ENCODE assay signal across 15 cellular contexts in the genomic region with DNA sequence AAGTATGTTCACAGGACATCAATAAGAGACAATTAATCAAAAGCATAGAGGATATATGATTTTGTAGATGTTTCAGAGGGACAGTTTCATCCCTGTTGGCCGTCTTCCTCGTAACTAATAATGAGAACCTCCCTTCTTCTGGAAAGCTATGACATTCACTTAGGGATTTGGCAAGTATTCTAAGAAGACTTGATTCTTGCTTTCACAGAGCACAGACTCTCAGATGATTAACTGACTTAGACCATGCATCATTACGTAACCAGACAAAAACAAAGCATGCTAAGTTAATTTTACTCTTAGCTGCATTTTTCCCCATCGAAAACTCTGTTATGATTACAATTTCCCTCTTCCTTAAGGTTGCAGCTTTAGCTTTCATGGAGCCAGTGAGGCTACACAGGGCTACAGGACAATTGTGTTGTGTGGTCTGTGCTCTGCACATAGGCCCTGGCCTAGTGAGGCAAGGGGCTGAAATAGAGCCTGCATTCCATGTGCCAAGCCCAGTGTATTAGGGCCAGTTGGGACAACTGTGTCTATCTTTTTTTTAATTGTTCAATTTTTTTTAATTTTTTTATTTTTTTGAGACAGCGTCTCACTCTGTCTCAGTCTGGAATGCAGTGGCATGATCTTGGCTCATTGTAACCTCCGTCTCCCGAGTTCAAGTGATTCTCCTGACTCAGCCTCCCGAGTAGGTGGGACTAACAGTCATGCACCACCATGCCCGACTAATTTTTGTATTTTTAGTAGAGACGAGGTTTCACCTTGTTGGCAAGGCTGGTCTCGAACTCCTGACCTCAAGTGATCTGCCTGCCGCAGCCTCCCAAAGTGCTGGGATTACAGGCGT.
DNase-seq lines count a peak whose midpoint lies in the region; ATAC-seq and TF ChIP-seq lines count a peak whose summit lies in the region.
"Had no signal": no experiment of that assay in that cellular context is flagged by ENCODE, and none has a peak within 500 bp of the region (broad histone marks: within the 10 kb centered on the region; RNA-seq: fewer than 3 reads in every experiment).

No MANE protein-coding gene starts in this region.

- peak overlapping the region; percentile 91 for H3K27ac Mint-ChIP-seq in mesothelial cell of epicardium
- no peak overlapping the region for H3K27ac Mint-ChIP-seq in activated naive CD4-positive, alpha-beta T cell treated with anti-CD3 and anti-CD28 coated beads for 36 hours
- H3K27ac Mint-ChIP-seq: activated T-cell treated with anti-CD3 and anti-CD28 coated beads, Interleukin-2, amount 50 U/mL, for 72 hours had no signal

- intact Hi-C loops in esophagus muscularis mucosa (cut with DNase I) (loop anchor here (5.0 kb wide), 1 partner anchor 104 kb away; the partner anchor contains the start of gene PLXDC2), tibial artery (cut with DNase I; ENCODE audit: low total_unique reads) (loop anchor here (10.0 kb wide), 1 partner anchor 107 kb away; the partner anchor contains the start of gene PLXDC2)
- intact Hi-C loops in activated naive CD4-positive, alpha-beta T cell treated with anti-CD3 and anti-CD28 coated beads for 36 hours (cut with micrococcal nuclease), result no loop called here

- H3K9me3 ChIP-seq in esophagus muscularis mucosa, result no peaks in the 10 kb centered on the region
- no peaks in the 10 kb centered on the region for H3K9me3 ChIP-seq in tibial artery

- DNase-seq in esophagus muscularis mucosa (ENCODE audit: extremely low spot score) (no peak), mesothelial cell of epicardium (ENCODE audit: low spot score in 2 of 2, unreplicated experiment in 2 of 2) (no peak), tibial artery (no peak), GM19238 (ENCODE audit: insufficient read length, low spot score) (no peak), NCI-H2081 treated with DMSO at 0.1 percent for 48 hours (lab: John Stamatoyannopoulos, UW) (no peak)
- no peak for DNase-seq in activated naive CD4-positive, alpha-beta T cell treated with anti-CD3 and anti-CD28 coated beads for 36 hours
- DNase-seq: activated T-cell treated with anti-CD3 and anti-CD28 coated beads, Interleukin-2, amount 50 U/mL, for 72 hours; cortex of kidney; NCI-H1417 treated with DMSO at 0.1 percent for 48 hours; occipital lobe had no signal

- no peak for TF ChIP-seq CTCF in VCaP (conservative IDR thresholded peaks at IDR 0.05)
- TF ChIP-seq CTCF in esophagus muscularis mucosa (IDR thresholded peaks at IDR 0.05), result no peak
- no peak for TF ChIP-seq CTCF in mesothelial cell of epicardium (IDR thresholded peaks at IDR 0.05; ENCODE audit: unreplicated experiment)
- TF ChIP-seq CTCF in tibial artery (IDR thresholded peaks at IDR 0.05), result no peak

- TF ChIP-seq EP300 in esophagus muscularis mucosa (IDR thresholded peaks at IDR 0.05), result no peak

- no peaks in the 10 kb centered on the region for H3K9me3 Mint-ChIP-seq in mesothelial cell of epicardium
- H3K9me3 Mint-ChIP-seq in activated naive CD4-positive, alpha-beta T cell treated with anti-CD3 and anti-CD28 coated beads for 36 hours, result no peaks in the 10 kb centered on the region

- H3K36me3 ChIP-seq in esophagus muscularis mucosa (no peaks in the 10 kb centered on the region), tibial artery (no peaks in the 10 kb centered on the region)

- no peak overlapping the region for H3K4me3 Mint-ChIP-seq in mesothelial cell of epicardium
- no peak overlapping the region for H3K4me3 Mint-ChIP-seq in activated naive CD4-positive, alpha-beta T cell treated with anti-CD3 and anti-CD28 coated beads for 36 hours
- H3K4me3 Mint-ChIP-seq: activated T-cell treated with anti-CD3 and anti-CD28 coated beads, Interleukin-2, amount 50 U/mL, for 72 hours had no signal

- peaks cover 77% of the 10 kb centered on the region for H3K4me1 Mint-ChIP-seq in mesothelial cell of epicardium
- no peaks in the 10 kb centered on the region for H3K4me1 Mint-ChIP-seq in activated naive CD4-positive, alpha-beta T cell treated with anti-CD3 and anti-CD28 coated beads for 36 hours (ENCODE audit: low read depth)

- H3K4me1 ChIP-seq in esophagus muscularis mucosa (peaks cover 31 to 57% (median 53%) of the 10 kb centered on the region in 4 donors), tibial artery (peaks cover 0 to 92% (median 80%) of the 10 kb centered on the region in 4 donors)

- no peak overlapping the region for H3K4me3 ChIP-seq in esophagus muscularis mucosa
- peak overlapping the region; percentile 5 to 33 for H3K4me3 ChIP-seq in tibial artery
- H3K4me3 ChIP-seq: GM12878 had no signal

- peaks cover 3% of the 10 kb centered on the region for H3K36me3 Mint-ChIP-seq in mesothelial cell of epicardium
- no peaks in the 10 kb centered on the region for H3K36me3 Mint-ChIP-seq in activated naive CD4-positive, alpha-beta T cell treated with anti-CD3 and anti-CD28 coated beads for 36 hours (ENCODE audit: low read depth)

- H3K27me3 Mint-ChIP-seq in mesothelial cell of epicardium (ENCODE audit: low read depth), result no peaks in the 10 kb centered on the region
- no peaks in the 10 kb centered on the region for H3K27me3 Mint-ChIP-seq in activated naive CD4-positive, alpha-beta T cell treated with anti-CD3 and anti-CD28 coated beads for 36 hours (ENCODE audit: low read depth)

- TF ChIP-seq POLR2A in esophagus muscularis mucosa (IDR thresholded peaks at IDR 0.05; ENCODE audit: low read depth), result no peak

- WGBS in esophagus muscularis mucosa, result 55% methylated on average over 12 of the region's 13 CpGs

- H3K27ac ChIP-seq in VCaP (peak overlapping the region; percentile 48), esophagus muscularis mucosa (replicated peaks in 1 of 4) (peak overlapping the region; percentile 39 to 75 (median 68)), tibial artery (peak overlapping the region; percentile 78 to 80)
- H3K27ac ChIP-seq: HL-60 had no signal

- no peaks in the 10 kb centered on the region for H3K27me3 ChIP-seq in esophagus muscularis mucosa
- no peaks in the 10 kb centered on the region for H3K27me3 ChIP-seq in tibial artery

- CTCF ChIA-PET in activated naive CD4-positive, alpha-beta T cell treated with anti-CD3 and anti-CD28 coated beads for 36 hours (lab: Charles Lee), result no interaction called here

- ATAC-seq in GM18511 (IDR thresholded peaks at IDR 0.05; ENCODE audit: unreplicated experiment), result no peak
- ATAC-seq: activated T-cell treated with anti-CD3 and anti-CD28 coated beads, Interleukin-2, amount 50 U/mL, for 72 hours; PC-3 had no signal

Comparison
In these comparisons a context has a peak if more than half of its experiments do, and no peak if none do; other contexts are left out.
1. H3K4me3 ChIP-seq: peak in tibial artery (2 of 2); none in esophagus muscularis mucosa (0 of 4).
2. Peak in every context shown above with its lines, with median percentiles within 50 percentile points of each other: H3K27ac ChIP-seq.